In the genomic region with DNA sequence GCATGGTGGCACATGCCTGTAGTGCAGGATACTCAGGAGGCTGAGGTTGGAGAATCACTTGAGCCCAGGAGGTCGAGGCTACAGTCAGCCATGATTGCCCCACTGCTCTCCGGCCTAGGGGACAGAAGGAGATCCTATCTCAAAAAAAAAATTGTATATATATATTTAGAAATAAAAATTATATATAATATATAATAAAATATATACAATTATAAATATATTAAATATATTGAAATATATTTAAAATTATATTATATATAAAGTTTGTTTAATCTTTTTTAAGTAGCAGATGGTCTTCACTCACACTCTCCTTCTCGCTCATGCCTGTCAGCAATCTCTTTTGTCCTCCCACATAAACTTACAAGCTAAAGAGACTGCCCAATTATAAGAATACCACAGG, we compare ENCODE assay signal across 36 cellular contexts.
"Had no signal": no experiment of that assay in that cellular context is flagged by ENCODE, and none has a peak within 500 bp of the region (broad histone marks: within the 10 kb centered on the region; RNA-seq: fewer than 3 reads in every experiment).

No MANE protein-coding gene starts in this region.

- H3K4me1 ChIP-seq: body of pancreas, breast epithelium had no signal

- H3K9me3 Mint-ChIP-seq: activated CD4-positive, alpha-beta memory T cell treated with anti-CD3 and anti-CD28 coated beads, Interleukin-2, amount 10 ng/mL, durations not matched to agents 7 days and 5 days; activated CD4-positive, alpha-beta T cell treated with anti-CD3 and anti-CD28 coated beads, Interleukin-2, amount 10 ng/mL, durations not matched to agents 7 days and 5 days; activated naive CD4-positive, alpha-beta T cell treated with anti-CD3 and anti-CD28 coated beads, Interleukin-2, amount 10 ng/mL, durations not matched to agents 7 days and 5 days; activated naive CD4-positive, alpha-beta T cell treated with anti-CD3 and anti-CD28 coated beads, Interleukin-2, amount 50 U/mL, for 24 hours; activated naive CD8-positive, alpha-beta T cell treated with anti-CD3 and anti-CD28 coated beads, Interleukin-2, amount 10 ng/mL, durations not matched to agents 7 days and 5 days; activated naive CD8-positive, alpha-beta T cell treated with anti-CD3 and anti-CD28 coated beads, Interleukin-2, amount 50 U/mL, for 24 hours; activated T-cell treated with anti-CD3 and anti-CD28 coated beads, Interleukin-2, amount 50 U/mL, for 24 hours; activated T-helper 2 cell treated with anti-CD3 and anti-CD28 coated beads, Interferon-gamma antibody, Interleukin-2, Interleukin-4, amounts not matched to agents 10 μg/mL and 5 μg/mL and 100 μg/mL, durations not matched to agents 14 hours and 24 hours and 36 hours; T-helper 1 cell treated with Interleukin-12 subunit alpha and Interleukin-12 subunit beta and Interleukin-4 antibody, amounts not matched to agents 30 μg/mL and 1 μg/mL, for 36 hours; T-helper 2 cell treated with Interferon-gamma antibody and Interleukin-4, amounts not matched to agents 5 μg/mL and 100 μg/mL, for 36 hours had no signal

- H3K27ac ChIP-seq: body of pancreas, brain microvascular endothelial cell, breast epithelium, VCaP had no signal

- FAIRE-seq: astrocyte, TTC549 had no signal

- ATAC-seq: activated CD4-positive, alpha-beta T cell treated with anti-CD3 and anti-CD28 coated beads for 36 hours; activated CD4-positive, CD25-positive, alpha-beta regulatory T cell treated with anti-CD3 and anti-CD28 coated beads, Interleukin-2, amount 50 U/mL, for 24 hours; activated CD8-positive, alpha-beta memory T cell treated with anti-CD3 and anti-CD28 coated beads, Interleukin-2, amount 10 ng/mL, durations not matched to agents 7 days and 5 days; activated CD8-positive, alpha-beta T cell treated with anti-CD3 and anti-CD28 coated beads, Interleukin-2, amount 10 ng/mL, durations not matched to agents 7 days and 5 days; activated naive CD8-positive, alpha-beta T cell treated with anti-CD3 and anti-CD28 coated beads, Interleukin-2, amount 50 U/mL, for 24 hours; body of pancreas had no signal

- H3K36me3 ChIP-seq: brain microvascular endothelial cell, breast epithelium had no signal

- H3K4me1 Mint-ChIP-seq: activated CD4-positive, alpha-beta memory T cell treated with anti-CD3 and anti-CD28 coated beads, Interleukin-2, amount 10 ng/mL, durations not matched to agents 7 days and 5 days; activated CD4-positive, alpha-beta T cell treated with anti-CD3 and anti-CD28 coated beads for 36 hours; activated CD4-positive, alpha-beta T cell treated with anti-CD3 and anti-CD28 coated beads, Interleukin-2, amount 10 ng/mL, durations not matched to agents 7 days and 5 days; activated naive CD4-positive, alpha-beta T cell treated with anti-CD3 and anti-CD28 coated beads, Interleukin-2, amount 10 ng/mL, durations not matched to agents 7 days and 5 days had no signal

- H3K27me3 Mint-ChIP-seq: activated CD4-positive, alpha-beta memory T cell treated with anti-CD3 and anti-CD28 coated beads, Interleukin-2, amount 10 ng/mL, durations not matched to agents 7 days and 5 days; activated CD4-positive, alpha-beta T cell treated with anti-CD3 and anti-CD28 coated beads for 36 hours; activated CD4-positive, alpha-beta T cell treated with anti-CD3 and anti-CD28 coated beads, Interleukin-2, amount 10 ng/mL, durations not matched to agents 7 days and 5 days; activated CD8-positive, alpha-beta memory T cell treated with anti-CD3 and anti-CD28 coated beads, Interleukin-2, amount 10 ng/mL, durations not matched to agents 7 days and 5 days; activated naive CD4-positive, alpha-beta T cell treated with anti-CD3 and anti-CD28 coated beads, Interleukin-2, amount 10 ng/mL, durations not matched to agents 7 days and 5 days; activated naive CD4-positive, alpha-beta T cell treated with anti-CD3 and anti-CD28 coated beads, Interleukin-2, amount 50 U/mL, for 24 hours; activated naive CD8-positive, alpha-beta T cell; activated naive CD8-positive, alpha-beta T cell treated with anti-CD3 and anti-CD28 coated beads, Interleukin-2, amount 10 ng/mL, durations not matched to agents 7 days and 5 days; activated naive CD8-positive, alpha-beta T cell treated with anti-CD3 and anti-CD28 coated beads, Interleukin-2, amount 50 U/mL, for 24 hours; activated T-cell treated with anti-CD3 and anti-CD28 coated beads, Interleukin-2, amount 50 U/mL, for 24 hours had no signal

- H3K27ac Mint-ChIP-seq: activated CD4-positive, alpha-beta memory T cell treated with anti-CD3 and anti-CD28 coated beads, Interleukin-2, amount 10 ng/mL, durations not matched to agents 7 days and 5 days; activated CD4-positive, alpha-beta T cell treated with anti-CD3 and anti-CD28 coated beads for 36 hours; activated CD4-positive, alpha-beta T cell treated with anti-CD3 and anti-CD28 coated beads, Interleukin-2, amount 10 ng/mL, durations not matched to agents 7 days and 5 days; activated CD8-positive, alpha-beta memory T cell treated with anti-CD3 and anti-CD28 coated beads, Interleukin-2, amount 10 ng/mL, durations not matched to agents 7 days and 5 days; activated CD8-positive, alpha-beta T cell treated with anti-CD3 and anti-CD28 coated beads, Interleukin-2, amount 10 ng/mL, durations not matched to agents 7 days and 5 days; activated naive CD4-positive, alpha-beta T cell treated with anti-CD3 and anti-CD28 coated beads, Interleukin-2, amount 10 ng/mL, durations not matched to agents 7 days and 5 days; activated naive CD4-positive, alpha-beta T cell treated with anti-CD3 and anti-CD28 coated beads, Interleukin-2, amount 50 U/mL, for 24 hours; activated naive CD8-positive, alpha-beta T cell; activated naive CD8-positive, alpha-beta T cell treated with anti-CD3 and anti-CD28 coated beads, Interleukin-2, amount 10 ng/mL, durations not matched to agents 7 days and 5 days; activated naive CD8-positive, alpha-beta T cell treated with anti-CD3 and anti-CD28 coated beads, Interleukin-2, amount 50 U/mL, for 24 hours; activated T-cell treated with anti-CD3 and anti-CD28 coated beads, Interleukin-2, amount 50 U/mL, for 24 hours; activated T-helper 2 cell treated with anti-CD3 and anti-CD28 coated beads, Interferon-gamma antibody, Interleukin-2, Interleukin-4, amounts not matched to agents 10 μg/mL and 5 μg/mL and 100 μg/mL, durations not matched to agents 14 hours and 24 hours and 36 hours; T-helper 1 cell treated with Interleukin-12 subunit alpha and Interleukin-12 subunit beta and Interleukin-4 antibody, amounts not matched to agents 30 μg/mL and 1 μg/mL, for 36 hours; T-helper 2 cell treated with Interferon-gamma antibody and Interleukin-4, amounts not matched to agents 5 μg/mL and 100 μg/mL, for 36 hours had no signal

- H3K4me3 ChIP-seq: body of pancreas, breast epithelium had no signal

- DNase-seq: activated CD4-positive, alpha-beta memory T cell treated with anti-CD3 and anti-CD28 coated beads, Interleukin-2, amount 10 ng/mL, durations not matched to agents 7 days and 5 days; activated CD4-positive, alpha-beta T cell treated with anti-CD3 and anti-CD28 coated beads for 1 hour; activated CD4-positive, alpha-beta T cell treated with anti-CD3 and anti-CD28 coated beads for 36 hours; activated CD4-positive, alpha-beta T cell treated with anti-CD3 and anti-CD28 coated beads for 48 hours; activated CD4-positive, alpha-beta T cell treated with anti-CD3 and anti-CD28 coated beads, Interleukin-2, amount 10 ng/mL, durations not matched to agents 7 days and 5 days; activated CD4-positive, alpha-beta T cell treated with anti-CD3 and anti-CD28 coated beads, Interleukin-2, amount 50 U/mL, for 48 hours; activated CD4-positive, CD25-positive, alpha-beta regulatory T cell; activated CD8-positive, alpha-beta memory T cell treated with anti-CD3 and anti-CD28 coated beads for 24 hours; activated CD8-positive, alpha-beta memory T cell treated with anti-CD3 and anti-CD28 coated beads, Interleukin-2, amount 10 ng/mL, durations not matched to agents 7 days and 5 days; activated CD8-positive, alpha-beta memory T cell treated with anti-CD3 and anti-CD28 coated beads, Interleukin-2, amount 50 U/mL, for 48 hours; activated CD8-positive, alpha-beta T cell treated with anti-CD3 and anti-CD28 coated beads, Interleukin-2, amount 10 ng/mL, durations not matched to agents 7 days and 5 days; activated effector memory CD4-positive, alpha-beta T cell treated with Interleukin-2 at 50 U/mL for 16 hours; activated gamma-delta T cell; activated naive CD4-positive, alpha-beta T cell treated with anti-CD3 and anti-CD28 coated beads, Interleukin-2, amount 10 ng/mL, durations not matched to agents 7 days and 5 days; activated naive CD4-positive, alpha-beta T cell treated with Interleukin-2 at 50 U/mL for 16 hours; activated naive CD8-positive, alpha-beta T cell treated with anti-CD3 and anti-CD28 coated beads, Interleukin-2, amount 10 ng/mL, durations not matched to agents 7 days and 5 days; activated naive CD8-positive, alpha-beta T cell treated with anti-CD3 and anti-CD28 coated beads, Interleukin-2, amount 50 U/mL, for 24 hours; activated T-cell treated with anti-CD3 and anti-CD28 coated beads, Interleukin-2, amount 50 U/mL, for 24 hours; activated T-cell treated with anti-CD3 and anti-CD28 coated beads, Interleukin-2, amount 50 U/mL, for 48 hours; aorta; body of pancreas; brain microvascular endothelial cell; central memory CD4-positive, alpha-beta T cell; T-helper 1 cell; T-helper 2 cell; T-helper 9 cell had no signal

- H3K9me3 ChIP-seq: body of pancreas, breast epithelium had no signal

- H3K27me3 ChIP-seq: body of pancreas, brain microvascular endothelial cell, breast epithelium had no signal

- H3K4me3 Mint-ChIP-seq: activated CD4-positive, alpha-beta memory T cell treated with anti-CD3 and anti-CD28 coated beads, Interleukin-2, amount 10 ng/mL, durations not matched to agents 7 days and 5 days; activated CD4-positive, alpha-beta T cell treated with anti-CD3 and anti-CD28 coated beads for 36 hours; activated CD4-positive, alpha-beta T cell treated with anti-CD3 and anti-CD28 coated beads, Interleukin-2, amount 10 ng/mL, durations not matched to agents 7 days and 5 days; activated CD8-positive, alpha-beta memory T cell treated with anti-CD3 and anti-CD28 coated beads, Interleukin-2, amount 10 ng/mL, durations not matched to agents 7 days and 5 days; activated CD8-positive, alpha-beta T cell treated with anti-CD3 and anti-CD28 coated beads, Interleukin-2, amount 10 ng/mL, durations not matched to agents 7 days and 5 days; activated naive CD4-positive, alpha-beta T cell treated with anti-CD3 and anti-CD28 coated beads, Interleukin-2, amount 10 ng/mL, durations not matched to agents 7 days and 5 days; activated naive CD4-positive, alpha-beta T cell treated with anti-CD3 and anti-CD28 coated beads, Interleukin-2, amount 50 U/mL, for 24 hours; activated naive CD8-positive, alpha-beta T cell; activated naive CD8-positive, alpha-beta T cell treated with anti-CD3 and anti-CD28 coated beads, Interleukin-2, amount 10 ng/mL, durations not matched to agents 7 days and 5 days; activated naive CD8-positive, alpha-beta T cell treated with anti-CD3 and anti-CD28 coated beads, Interleukin-2, amount 50 U/mL, for 24 hours; activated T-cell treated with anti-CD3 and anti-CD28 coated beads, Interleukin-2, amount 50 U/mL, for 24 hours; T-helper 1 cell treated with Interleukin-12 subunit alpha and Interleukin-12 subunit beta and Interleukin-4 antibody, amounts not matched to agents 30 μg/mL and 1 μg/mL, for 36 hours; T-helper 2 cell treated with Interferon-gamma antibody and Interleukin-4, amounts not matched to agents 5 μg/mL and 100 μg/mL, for 36 hours had no signal
